Comparison of ENCODE assay signal across 16 cellular contexts in genomic region chr4:182877326-182877883, GRCh38.
"Had no signal": no experiment of that assay in that cellular context is flagged by ENCODE, and none has a peak within 500 bp of the region (broad histone marks: within the 10 kb centered on the region; RNA-seq: fewer than 3 reads in every experiment).

No MANE protein-coding gene starts in this region.

- H3K4me3 Mint-ChIP-seq: activated CD8-positive, alpha-beta memory T cell treated with anti-CD3 and anti-CD28 coated beads, Interleukin-2, amount 10 ng/mL, durations not matched to agents 7 days and 5 days; activated T-cell treated with anti-CD3 and anti-CD28 coated beads, Interleukin-2, amount 50 U/mL, for 24 hours; brain; dendritic cell treated with granulocyte-macrophage colony-stimulating factor and Interleukin-4, amounts not matched to agents 40 ng/mL and 50 ng/mL, for 4 days; effector memory CD8-positive, alpha-beta T cell; naive thymus-derived CD8-positive, alpha-beta T cell; stimulated activated naive CD8-positive, alpha-beta T cell treated with anti-CD3 and anti-CD28 coated beads, Interleukin-15, amount 100 ng/mL, for 72 hours; T-helper 1 cell treated with Interleukin-12 subunit alpha and Interleukin-12 subunit beta and Interleukin-4 antibody, amounts not matched to agents 30 μg/mL and 1 μg/mL, for 36 hours had no signal

- ATAC-seq: activated CD8-positive, alpha-beta memory T cell treated with anti-CD3 and anti-CD28 coated beads, Interleukin-2, amount 10 ng/mL, durations not matched to agents 7 days and 5 days; activated naive CD4-positive, alpha-beta T cell treated with anti-CD3 and anti-CD28 coated beads, Interleukin-2, amount 50 U/mL, for 72 hours; effector memory CD8-positive, alpha-beta T cell; naive thymus-derived CD8-positive, alpha-beta T cell; stimulated activated naive CD8-positive, alpha-beta T cell treated with anti-CD3 and anti-CD28 coated beads, Interleukin-15, amount 100 ng/mL, for 72 hours had no signal

- H3K27me3 ChIP-seq: testis had no signal

- H3K27me3 Mint-ChIP-seq: activated CD8-positive, alpha-beta memory T cell treated with anti-CD3 and anti-CD28 coated beads, Interleukin-2, amount 10 ng/mL, durations not matched to agents 7 days and 5 days; activated T-cell treated with anti-CD3 and anti-CD28 coated beads, Interleukin-2, amount 50 U/mL, for 24 hours; brain; effector memory CD8-positive, alpha-beta T cell; stimulated activated naive CD8-positive, alpha-beta T cell treated with anti-CD3 and anti-CD28 coated beads, Interleukin-15, amount 100 ng/mL, for 72 hours had no signal

- H3K9me3 Mint-ChIP-seq: activated naive CD4-positive, alpha-beta T cell treated with anti-CD3 and anti-CD28 coated beads, Interleukin-2, amount 50 U/mL, for 72 hours; activated T-cell treated with anti-CD3 and anti-CD28 coated beads, Interleukin-2, amount 50 U/mL, for 24 hours; dendritic cell treated with granulocyte-macrophage colony-stimulating factor and Interleukin-4, amounts not matched to agents 40 ng/mL and 50 ng/mL, for 4 days; effector memory CD8-positive, alpha-beta T cell; naive thymus-derived CD8-positive, alpha-beta T cell; stimulated activated naive CD8-positive, alpha-beta T cell treated with anti-CD3 and anti-CD28 coated beads, Interleukin-15, amount 100 ng/mL, for 72 hours; T-helper 1 cell treated with Interleukin-12 subunit alpha and Interleukin-12 subunit beta and Interleukin-4 antibody, amounts not matched to agents 30 μg/mL and 1 μg/mL, for 36 hours had no signal

- H3K4me1 Mint-ChIP-seq: activated CD8-positive, alpha-beta memory T cell treated with anti-CD3 and anti-CD28 coated beads, Interleukin-2, amount 10 ng/mL, durations not matched to agents 7 days and 5 days; stimulated activated naive CD8-positive, alpha-beta T cell treated with anti-CD3 and anti-CD28 coated beads, Interleukin-15, amount 100 ng/mL, for 72 hours had no signal

- H3K27ac ChIP-seq: testis had no signal

- H3K9me3 ChIP-seq: testis had no signal

- H3K36me3 Mint-ChIP-seq: activated CD8-positive, alpha-beta memory T cell treated with anti-CD3 and anti-CD28 coated beads, Interleukin-2, amount 10 ng/mL, durations not matched to agents 7 days and 5 days had no signal

- DNase-seq: activated CD4-positive, alpha-beta T cell treated with anti-CD3 and anti-CD28 coated beads, Interleukin-2, amount 50 U/mL, for 4 hours; activated CD8-positive, alpha-beta memory T cell treated with anti-CD3 and anti-CD28 coated beads, Interleukin-2, amount 10 ng/mL, durations not matched to agents 7 days and 5 days; activated effector memory CD4-positive, alpha-beta T cell treated with Interleukin-2 at 50 U/mL for 16 hours; activated T-cell treated with anti-CD3 and anti-CD28 coated beads, Interleukin-2, amount 50 U/mL, for 24 hours; amniotic stem cell; effector memory CD8-positive, alpha-beta T cell; hippocampal formation; naive thymus-derived CD8-positive, alpha-beta T cell; stimulated activated CD4-positive, alpha-beta T cell treated with anti-CD3 and anti-CD28 coated beads, Interleukin-4, amount 100 ng/mL, for 24 hours; stimulated activated naive CD8-positive, alpha-beta T cell treated with anti-CD3 and anti-CD28 coated beads, Interleukin-15, amount 100 ng/mL, for 72 hours; testis had no signal

- H3K4me3 ChIP-seq: lung, testis had no signal

- H3K27ac Mint-ChIP-seq: activated CD8-positive, alpha-beta memory T cell treated with anti-CD3 and anti-CD28 coated beads, Interleukin-2, amount 10 ng/mL, durations not matched to agents 7 days and 5 days; activated naive CD4-positive, alpha-beta T cell treated with anti-CD3 and anti-CD28 coated beads, Interleukin-2, amount 50 U/mL, for 72 hours; activated T-cell treated with anti-CD3 and anti-CD28 coated beads, Interleukin-2, amount 50 U/mL, for 24 hours; dendritic cell treated with granulocyte-macrophage colony-stimulating factor and Interleukin-4, amounts not matched to agents 40 ng/mL and 50 ng/mL, for 4 days; effector memory CD8-positive, alpha-beta T cell; T-helper 1 cell treated with Interleukin-12 subunit alpha and Interleukin-12 subunit beta and Interleukin-4 antibody, amounts not matched to agents 30 μg/mL and 1 μg/mL, for 36 hours had no signal
